21 cellular contexts compared by ENCODE assay signal in the genomic region with DNA sequence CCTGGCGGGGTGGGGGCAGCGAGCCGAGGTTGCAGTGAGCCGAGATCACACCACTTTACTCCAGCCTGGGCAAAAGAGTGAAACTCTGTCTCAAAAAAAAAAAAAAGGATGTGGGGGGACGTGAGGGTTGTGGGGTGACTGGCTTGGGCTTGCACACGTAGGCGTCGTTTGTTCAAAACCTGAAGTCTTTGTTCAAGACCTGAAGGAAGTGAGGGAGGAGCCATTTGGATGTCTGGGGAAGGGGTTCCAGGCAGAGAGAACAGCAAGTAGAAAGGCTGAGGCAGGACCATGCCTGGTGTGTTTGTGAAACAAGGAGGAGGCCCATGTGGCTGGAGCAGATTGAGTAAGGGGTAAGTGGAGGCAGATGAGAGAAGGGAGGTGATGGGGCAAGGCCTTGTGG. TPM values are rescaled to one million over a fixed set of nuclear protein-coding genes. Genes with fewer than 3 reads are reported as not detected.
A peak's percentile ranks its signal among the peaks of the same experiment; 100 is the strongest.
DNase-seq lines count a peak whose midpoint lies in the region; ATAC-seq and TF ChIP-seq lines count a peak whose summit lies in the region.
"Had no signal": no experiment of that assay in that cellular context is flagged by ENCODE, and none has a peak within 500 bp of the region (broad histone marks: within the 10 kb centered on the region; RNA-seq: fewer than 3 reads in every experiment).

No MANE protein-coding gene starts in this region.

- no peak overlapping the region for H3K56ac ChIP-seq in mesendoderm (ENCODE audit: low read length)

- no peak overlapping the region for H4K8ac ChIP-seq in mesendoderm (ENCODE audit: low read depth, low read length)

- no peaks in the 10 kb centered on the region for H3K79me2 ChIP-seq in mesendoderm (ENCODE audit: control insufficient read depth, insufficient read depth, low read length)

- no peak overlapping the region for H3K4me2 ChIP-seq in mesendoderm (ENCODE audit: low read length)

- TF ChIP-seq CTCF in endodermal cell (conservative IDR thresholded peaks at IDR 0.05), result no peak

- H3K36me3 ChIP-seq in endodermal cell (ENCODE audit: control insufficient read depth, insufficient read depth, low read length) (no peaks in the 10 kb centered on the region), mesendoderm (ENCODE audit: control insufficient read depth, insufficient read depth, low read length) (no peaks in the 10 kb centered on the region)
- H3K36me3 ChIP-seq: thoracic aorta had no signal

- no peaks in the 10 kb centered on the region for H3K79me1 ChIP-seq in mesendoderm (ENCODE audit: low read length)

- no peak overlapping the region for H2BK5ac ChIP-seq in mesendoderm (ENCODE audit: low read length)

- ATAC-seq in stimulated activated naive CD8-positive, alpha-beta T cell treated with anti-CD3 and anti-CD28 coated beads, Interleukin-15, Interleukin-2, amounts not matched to agents 100 U/mL and 50 U/mL, for 24 hours, result no peak
- peak; percentile 38 to 54 for ATAC-seq in activated T-cell treated with anti-CD3 and anti-CD28 coated beads, Interleukin-2, amount 50 U/mL, for 72 hours (replicated peaks in 1 of 2)
- ATAC-seq in HG03196 (IDR thresholded peaks at IDR 0.05; ENCODE audit: unreplicated experiment), result no peak
- ATAC-seq: SK-N-SH treated with all-trans-retinoic acid at 6 μM for 48 hours had no signal

- no peak overlapping the region for H2BK120ac ChIP-seq in mesendoderm (ENCODE audit: low read depth, low read length)

- no peaks in the 10 kb centered on the region for H3K4me1 ChIP-seq in endodermal cell (ENCODE audit: control insufficient read depth, insufficient read depth, low read length)
- no peaks in the 10 kb centered on the region for H3K4me1 ChIP-seq in mesendoderm (ENCODE audit: control insufficient read depth, low read depth, low read length)

- peak overlapping the region; percentile 86 for H3K27ac Mint-ChIP-seq in stimulated activated naive CD8-positive, alpha-beta T cell treated with anti-CD3 and anti-CD28 coated beads, Interleukin-15, Interleukin-2, amounts not matched to agents 100 ng/mL and 50 ng/mL, for 24 hours
- H3K27ac Mint-ChIP-seq in activated T-cell treated with anti-CD3 and anti-CD28 coated beads, Interleukin-2, amount 50 U/mL, for 72 hours, result peak overlapping the region; percentile 84
- H3K27ac Mint-ChIP-seq in endodermal cell, result peak overlapping the region; percentile 12

- WGBS in endodermal cell (ENCODE audit: insufficient coverage in 1 of 2, insufficient read length in 1 of 2), 2 experiments, result 91 to 92% methylated on average over 4 to 8 of the region's 8 CpGs
- no CpG with 5 or more reads among the region's 8 CpGs for WGBS in mesendoderm (ENCODE audit: extremely low coverage, insufficient coverage, low lambda C conversion rate)

- no peak overlapping the region for H2BK15ac ChIP-seq in mesendoderm (replicated peaks; ENCODE audit: low read depth)

- H3K36me3 Mint-ChIP-seq in stimulated activated naive CD8-positive, alpha-beta T cell treated with anti-CD3 and anti-CD28 coated beads, Interleukin-15, Interleukin-2, amounts not matched to agents 100 ng/mL and 50 ng/mL, for 24 hours (ENCODE audit: low read depth), result no peaks in the 10 kb centered on the region
- H3K36me3 Mint-ChIP-seq in activated T-cell treated with anti-CD3 and anti-CD28 coated beads, Interleukin-2, amount 50 U/mL, for 72 hours (ENCODE audit: insufficient read depth in 2 of 2), result no peaks in the 10 kb centered on the region
- H3K36me3 Mint-ChIP-seq in endodermal cell (ENCODE audit: low read depth), result peaks cover 2% of the 10 kb centered on the region

- no peak for DNase-seq in stimulated activated naive CD8-positive, alpha-beta T cell treated with anti-CD3 and anti-CD28 coated beads, Interleukin-15, Interleukin-2, amounts not matched to agents 100 U/mL and 50 U/mL, for 24 hours
- DNase-seq in activated T-cell treated with anti-CD3 and anti-CD28 coated beads, Interleukin-2, amount 50 U/mL, for 72 hours, result peak in 1 of 2 donors; percentile 25
- DNase-seq in endodermal cell, result no peak
- no peak for DNase-seq in pons (ENCODE audit: low spot score)
- no peak for DNase-seq in mesendoderm
- DNase-seq: aorta; cerebellar nuclear complex; DMS79 treated with DMSO at 0.1 percent for 48 hours; GOT3; kidney glomerular epithelial cell; mammary epithelial cell; NCI-H1436; NCI-H524; retina; RPMI8226; stimulated activated CD4-positive, alpha-beta T cell treated with anti-CD3 and anti-CD28 coated beads, Interleukin-12 subunit alpha, Interleukin-12 subunit beta, amount 100 ng/mL, for 4 hours had no signal

- no peaks in the 10 kb centered on the region for H3K9me3 ChIP-seq in endodermal cell (ENCODE audit: control insufficient read depth, low read length)
- H3K9me3 ChIP-seq: thoracic aorta had no signal

- no peaks in the 10 kb centered on the region for H3K27me3 ChIP-seq in endodermal cell (ENCODE audit: control insufficient read depth, insufficient read depth, low read length, poor library complexity, severe bottlenecking)
- no peaks in the 10 kb centered on the region for H3K27me3 ChIP-seq in mesendoderm (ENCODE audit: insufficient read depth, low read length, poor library complexity)

- no peak overlapping the region for H3K23ac ChIP-seq in mesendoderm (ENCODE audit: low read length)

- H3K9me3 Mint-ChIP-seq in stimulated activated naive CD8-positive, alpha-beta T cell treated with anti-CD3 and anti-CD28 coated beads, Interleukin-15, Interleukin-2, amounts not matched to agents 100 ng/mL and 50 ng/mL, for 24 hours, result no peaks in the 10 kb centered on the region
- no peaks in the 10 kb centered on the region for H3K9me3 Mint-ChIP-seq in activated T-cell treated with anti-CD3 and anti-CD28 coated beads, Interleukin-2, amount 50 U/mL, for 72 hours
- H3K9me3 Mint-ChIP-seq in endodermal cell, result no peaks in the 10 kb centered on the region

- H3K18ac ChIP-seq in mesendoderm (ENCODE audit: low read length), result no peak overlapping the region

- H3K4me1 Mint-ChIP-seq in stimulated activated naive CD8-positive, alpha-beta T cell treated with anti-CD3 and anti-CD28 coated beads, Interleukin-15, Interleukin-2, amounts not matched to agents 100 ng/mL and 50 ng/mL, for 24 hours (ENCODE audit: low read depth), result peaks cover 70% of the 10 kb centered on the region
- peaks cover 81% of the 10 kb centered on the region for H3K4me1 Mint-ChIP-seq in activated T-cell treated with anti-CD3 and anti-CD28 coated beads, Interleukin-2, amount 50 U/mL, for 72 hours (ENCODE audit: low read depth)
- H3K4me1 Mint-ChIP-seq in endodermal cell, result no peaks in the 10 kb centered on the region

- no peak overlapping the region for H4K5ac ChIP-seq in mesendoderm (ENCODE audit: low read length)

- H2AK5ac ChIP-seq in mesendoderm (ENCODE audit: low read length), result no peak overlapping the region

- no peaks in the 10 kb centered on the region for H3K27me3 Mint-ChIP-seq in stimulated activated naive CD8-positive, alpha-beta T cell treated with anti-CD3 and anti-CD28 coated beads, Interleukin-15, Interleukin-2, amounts not matched to agents 100 ng/mL and 50 ng/mL, for 24 hours
- no peaks in the 10 kb centered on the region for H3K27me3 Mint-ChIP-seq in activated T-cell treated with anti-CD3 and anti-CD28 coated beads, Interleukin-2, amount 50 U/mL, for 72 hours (ENCODE audit: low read depth)
- no peaks in the 10 kb centered on the region for H3K27me3 Mint-ChIP-seq in endodermal cell (ENCODE audit: insufficient read depth)

- H3K4ac ChIP-seq in mesendoderm (ENCODE audit: low read depth, low read length), result no peak overlapping the region

- H3K4me3 Mint-ChIP-seq in stimulated activated naive CD8-positive, alpha-beta T cell treated with anti-CD3 and anti-CD28 coated beads, Interleukin-15, Interleukin-2, amounts not matched to agents 100 ng/mL and 50 ng/mL, for 24 hours, result peak overlapping the region; percentile 64
- H3K4me3 Mint-ChIP-seq in activated T-cell treated with anti-CD3 and anti-CD28 coated beads, Interleukin-2, amount 50 U/mL, for 72 hours, result peak overlapping the region; percentile 66 to 71
- no peak overlapping the region for H3K4me3 Mint-ChIP-seq in endodermal cell

- H3K9ac ChIP-seq in endodermal cell (ENCODE audit: extremely low read depth, low read length, poor library complexity, severe bottlenecking), result no peak overlapping the region
- no peak overlapping the region for H3K9ac ChIP-seq in mesendoderm (ENCODE audit: low read length)

- H3K4me3 ChIP-seq in endodermal cell (ENCODE audit: low read length) (no peak overlapping the region), mesendoderm (ENCODE audit: low read length) (no peak overlapping the region)
- H3K4me3 ChIP-seq: thoracic aorta had no signal

- H3K27ac ChIP-seq in endodermal cell (ENCODE audit: low read depth, low read length) (no peak overlapping the region), mesendoderm (ENCODE audit: low read depth, low read length) (no peak overlapping the region)
- H3K27ac ChIP-seq: HL-60, thoracic aorta had no signal

RNA-seq across cellular contexts. Expression of a gene that starts 27.8 kb away (rescaled TPM):
- 10 to 100 TPM; 71.4 to 78.0 TPM for total RNA-seq in activated T-cell treated with anti-CD3 and anti-CD28 coated beads, Interleukin-2, amount 50 U/mL, for 72 hours
- total RNA-seq in endodermal cell, result 100 to 1,000 TPM in 1 of 2 donors, 10 to 100 TPM in 1; 92.4 to 101 TPM
- polyA plus RNA-seq in endodermal cell (2013, experiment 1 of 2), result 84.6 TPM
- polyA plus RNA-seq in endodermal cell (2013, experiment 2 of 2), result 87.0 TPM
- polyA plus RNA-seq in mesendoderm (2013, experiment 1 of 2), result 58.6 TPM
- polyA plus RNA-seq in mesendoderm (2013, experiment 2 of 2), result 60.9 TPM

RNA-seq across cellular contexts. Expression of a gene that starts 35.2 kb away (rescaled TPM):
- 100 to 1,000 TPM; 167 to 171 TPM for total RNA-seq in activated T-cell treated with anti-CD3 and anti-CD28 coated beads, Interleukin-2, amount 50 U/mL, for 72 hours
- 100 to 1,000 TPM; 415 to 506 TPM for total RNA-seq in endodermal cell
- 627 TPM for polyA plus RNA-seq in endodermal cell (2013, experiment 1 of 2)
- 623 TPM for polyA plus RNA-seq in endodermal cell (2013, experiment 2 of 2)
- 348 TPM for polyA plus RNA-seq in mesendoderm (2013, experiment 1 of 2)
- polyA plus RNA-seq in mesendoderm (2013, experiment 2 of 2), result 352 TPM

RNA-seq across cellular contexts. Expression of a gene that starts 44.0 kb away (rescaled TPM):
- 10 to 100 TPM; 34.1 to 36.9 TPM for total RNA-seq in activated T-cell treated with anti-CD3 and anti-CD28 coated beads, Interleukin-2, amount 50 U/mL, for 72 hours
- total RNA-seq in endodermal cell, result 10 to 100 TPM; 28.3 to 28.8 TPM
- polyA plus RNA-seq in endodermal cell (2013, experiment 1 of 2), result 27.8 TPM
- polyA plus RNA-seq in endodermal cell (2013, experiment 2 of 2), result 26.3 TPM
- polyA plus RNA-seq in mesendoderm (2013, experiment 1 of 2), result 22.9 TPM
- 23.8 TPM for polyA plus RNA-seq in mesendoderm (2013, experiment 2 of 2)

Comparison
In these comparisons a context has a peak if more than half of its experiments do, and no peak if none do; other contexts are left out.
1. H3K27ac Mint-ChIP-seq: peak in every context shown above with its lines; median percentile 86 in stimulated activated naive CD8-positive, alpha-beta T cell treated with anti-CD3 and anti-CD28 coated beads, Interleukin-15, Interleukin-2, amounts not matched to agents 100 ng/mL and 50 ng/mL, for 24 hours; 84 in activated T-cell treated with anti-CD3 and anti-CD28 coated beads, Interleukin-2, amount 50 U/mL, for 72 hours; 12 in endodermal cell.
2. ATAC-seq: peak in activated T-cell treated with anti-CD3 and anti-CD28 coated beads, Interleukin-2, amount 50 U/mL, for 72 hours (2 of 2); none in stimulated activated naive CD8-positive, alpha-beta T cell treated with anti-CD3 and anti-CD28 coated beads, Interleukin-15, Interleukin-2, amounts not matched to agents 100 U/mL and 50 U/mL, for 24 hours (single experiment) and HG03196 (single experiment).